Comparison of ENCODE assay signal across 8 cellular contexts in the genomic region with DNA sequence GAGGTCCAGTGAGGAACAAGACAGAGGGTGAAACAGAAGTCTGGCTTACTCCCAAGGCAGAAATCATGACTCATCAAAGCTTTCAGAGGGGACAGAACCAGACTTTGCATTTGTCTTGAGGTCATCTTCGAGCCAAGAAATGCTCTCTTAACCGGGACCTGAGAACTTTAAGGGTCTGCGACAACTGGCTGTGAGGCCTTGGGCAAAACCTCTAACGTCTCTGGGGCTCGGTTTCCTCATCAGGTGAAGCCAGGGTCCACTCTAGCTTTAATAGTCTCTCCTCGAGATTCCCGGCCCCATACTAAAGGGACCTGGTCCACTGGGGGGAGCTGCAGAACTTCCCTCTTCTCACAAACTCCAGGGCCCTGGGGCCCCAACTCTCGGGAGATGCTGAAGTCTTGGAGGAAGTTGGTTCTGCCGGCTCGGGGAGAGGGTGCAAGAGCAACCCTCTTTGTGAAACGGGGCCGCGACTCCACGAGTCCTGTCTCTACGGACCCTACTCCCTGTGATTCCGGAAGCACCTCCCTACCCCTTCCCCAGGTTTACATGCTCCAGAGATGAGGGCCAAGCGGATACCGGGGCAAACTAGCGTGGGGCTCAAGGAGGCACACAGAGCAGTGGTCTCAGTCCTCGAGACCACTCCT. TPM values are rescaled to one million over a fixed set of nuclear protein-coding genes. Genes with fewer than 3 reads are reported as not detected.
DNase-seq lines count a peak whose midpoint lies in the region; ATAC-seq, FAIRE-seq and TF ChIP-seq lines count a peak whose summit lies in the region.

No MANE protein-coding gene starts in this region.

- peak; percentile 72 for FAIRE-seq in G401.6 (lab: Jason Lieb, UNC)

- H3K9me3 ChIP-seq in MM.1S (replicated peaks; ENCODE audit: insufficient read depth, low read length) = no peaks in the 10 kb centered on the region
- H3K9me3 ChIP-seq in ectodermal cell (ENCODE audit: control insufficient read depth, low read length) = no peaks in the 10 kb centered on the region
- no peaks in the 10 kb centered on the region for H3K9me3 ChIP-seq in right lobe of liver

- H2AFZ ChIP-seq in MM.1S (ENCODE audit: low read length) = peak overlapping the region; percentile 99

- H3F3A ChIP-seq in MM.1S (ENCODE audit: insufficient read depth, low read length) = no peaks in the 10 kb centered on the region

- H3K4me3 ChIP-seq in MM.1S (ENCODE audit: low read length) = peak overlapping the region; percentile 92
- peak overlapping the region; percentile 71 for H3K4me3 ChIP-seq in ectodermal cell (ENCODE audit: insufficient read depth, low read depth, low read length)
- peak overlapping the region; percentile 58 to 82 (median 72) for H3K4me3 ChIP-seq in right lobe of liver

- H3K27ac ChIP-seq in MM.1S (ENCODE audit: low read length) = no peak overlapping the region
- H3K27ac ChIP-seq in ectodermal cell (ENCODE audit: insufficient read depth, low read depth, low read length, poor library complexity, severe bottlenecking) = no peak overlapping the region
- H3K27ac ChIP-seq in right lobe of liver = peak overlapping the region; percentile 90 to 96 (median 92)

- intact Hi-C loops in right lobe of liver (cut with DNase I) = no loop called here

- H4K20me1 ChIP-seq in MM.1S (ENCODE audit: insufficient read depth, low read length) = no peaks in the 10 kb centered on the region

- DNase-seq in MM.1S (peak; percentile 69), right lobe of liver (peak; percentile 74 to 83 (median 77))
- peak; percentile 31 to 38 for DNase-seq in activated CD4-positive, alpha-beta T cell treated with anti-CD3 and anti-CD28 coated beads for 4 hours
- DNase-seq in stimulated activated CD4-positive, alpha-beta T cell treated with anti-CD3 and anti-CD28 coated beads, Interleukin-4, amount 100 ng/mL, for 4 hours = peak; percentile 25 to 34

- H3K9ac ChIP-seq in MM.1S (ENCODE audit: low read length) = peak overlapping the region; percentile 56; the same call in 1 of the 2 replicates

- TF ChIP-seq CTCF in MM.1S (IDR thresholded peaks at IDR 0.05; ENCODE audit: low read length) = peak; percentile 54
- peak; percentile 43 to 56 (median 46) for TF ChIP-seq CTCF in right lobe of liver (IDR thresholded peaks at IDR 0.05)

- no peaks in the 10 kb centered on the region for H3K36me3 ChIP-seq in MM.1S (replicated peaks; ENCODE audit: insufficient read depth, low read length)
- H3K36me3 ChIP-seq in ectodermal cell (ENCODE audit: control insufficient read depth, insufficient read depth, low read length) = no peaks in the 10 kb centered on the region
- H3K36me3 ChIP-seq in right lobe of liver = no peaks in the 10 kb centered on the region

- peak overlapping the region; percentile 96 for H3K4me2 ChIP-seq in MM.1S (ENCODE audit: low read depth, low read length)

- TF ChIP-seq POLR2A in right lobe of liver (IDR thresholded peaks at IDR 0.05) = no peak

- H3K4me1 ChIP-seq in MM.1S (ENCODE audit: low read length) = peaks cover 12% of the 10 kb centered on the region; the same call in 1 of the 2 replicates
- no peaks in the 10 kb centered on the region for H3K4me1 ChIP-seq in ectodermal cell (ENCODE audit: control insufficient read depth, insufficient read depth, low read length)
- peaks cover 0 to 6% (median 0%) of the 10 kb centered on the region in 4 donors for H3K4me1 ChIP-seq in right lobe of liver

- WGBS in ectodermal cell, 2 experiments = 7 to 8% methylated on average over 20 of the region's 20 CpGs
- WGBS in right lobe of liver (ENCODE audit: insufficient coverage, low coverage, low lambda C conversion rate, missing lambda C conversion rate) = 0% methylated on average over 4 of the region's 20 CpGs

- H3K27me3 ChIP-seq in MM.1S (replicated peaks; ENCODE audit: insufficient read depth, low read length) = no peaks in the 10 kb centered on the region
- peaks cover 52% of the 10 kb centered on the region for H3K27me3 ChIP-seq in ectodermal cell (ENCODE audit: control insufficient read depth, insufficient read depth, low read length, poor library complexity, severe bottlenecking)
- H3K27me3 ChIP-seq in right lobe of liver = no peaks in the 10 kb centered on the region

- no peaks in the 10 kb centered on the region for H3K79me2 ChIP-seq in MM.1S (ENCODE audit: low read length)

- H3K9me2 ChIP-seq in MM.1S (replicated peaks; ENCODE audit: insufficient read depth, low read length) = no peaks in the 10 kb centered on the region

- ATAC-seq in GM21717 (IDR thresholded peaks at IDR 0.05; ENCODE audit: unreplicated experiment) (peak; percentile 31), right lobe of liver (peak; percentile 57 to 69 (median 58)), HG02571 (IDR thresholded peaks at IDR 0.05; ENCODE audit: unreplicated experiment) (no peak)

RNA-seq across cellular contexts. Expression of gene GLIS3, which starts 2.6 kb away (rescaled TPM):
- polyA plus RNA-seq in ectodermal cell (2013, experiment 1 of 4) = 6.4 TPM
- 10.0 TPM for polyA plus RNA-seq in ectodermal cell (2013, experiment 2 of 4)
- 7.9 TPM for polyA plus RNA-seq in ectodermal cell (2013, experiment 3 of 4)
- 10.0 TPM for polyA plus RNA-seq in ectodermal cell (2013, experiment 4 of 4)
- total RNA-seq in right lobe of liver = 10 to 100 TPM in 5 of 6 experiments, 1 to 10 TPM in 1; 9.6 to 17.7 (median 11.2) TPM

Comparison
In these comparisons a context has a peak if more than half of its experiments do, and no peak if none do; other contexts are left out.
1. H3K27ac ChIP-seq: peak in right lobe of liver (3 of 3); none in MM.1S (single experiment) and ectodermal cell (single experiment).
2. Peak in every context shown above with its lines, with median percentiles within 50 percentile points of each other: DNase-seq and H3K4me3 ChIP-seq.